Comparison of ENCODE assay signal across 12 cellular contexts in the genomic region with DNA sequence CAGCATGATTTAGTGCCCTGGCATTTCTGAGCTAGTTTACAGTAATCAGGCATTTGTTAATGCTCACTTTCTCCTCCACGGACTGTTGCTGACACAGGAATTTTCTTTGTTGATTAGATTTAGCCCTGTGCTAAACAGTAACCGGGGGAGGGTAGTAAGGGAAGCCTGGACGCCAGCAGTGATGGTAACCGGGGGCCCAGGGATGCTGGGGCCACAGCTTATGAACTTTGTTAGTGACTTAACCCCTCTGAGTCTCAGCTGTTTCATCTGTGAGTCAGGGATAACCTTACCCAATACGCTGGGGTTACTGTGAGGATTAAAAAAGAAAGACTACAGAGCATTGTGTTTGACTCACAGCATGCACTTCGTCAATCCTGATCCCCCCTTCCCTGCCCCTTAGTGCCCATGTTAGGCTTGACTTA. TPM values are rescaled to one million over a fixed set of nuclear protein-coding genes. Genes with fewer than 3 reads are reported as not detected.
DNase-seq lines count a peak whose midpoint lies in the region; ATAC-seq and TF ChIP-seq lines count a peak whose summit lies in the region.
"Had no signal": no experiment of that assay in that cellular context is flagged by ENCODE, and none has a peak within 500 bp of the region (broad histone marks: within the 10 kb centered on the region; RNA-seq: fewer than 3 reads in every experiment).

No MANE protein-coding gene starts in this region.

- TF ChIP-seq CTCF in coronary artery (IDR thresholded peaks at IDR 0.05) (no peak), lung (IDR thresholded peaks at IDR 0.05; ENCODE audit: control extremely low read depth, extremely low read depth) (no peak), uterus (IDR thresholded peaks at IDR 0.05) (no peak)

- DNase-seq in cardiac septum (ENCODE audit: low spot score) (peak; percentile 29), right cardiac atrium (no peak), coronary artery (ENCODE audit: low spot score) (peak; percentile 41), lung (ENCODE audit: low spot score) (no peak), uterus (peak in 1 of 2 donors; percentile 10), COLO829 (ENCODE audit: low spot score) (no peak), NCI-H748 treated with DMSO at 0.1 percent for 48 hours (lab: John Stamatoyannopoulos, UW) (no peak)
- DNase-seq: AML-193, cerebellar nuclear complex, NCI-H1105 treated with DMSO at 0.1 percent for 48 hours, testis had no signal

- ATAC-seq in right cardiac atrium = no peak
- ATAC-seq in lung (ENCODE audit: insufficient read depth, low FRiP score) = peak; percentile 21
- no peak for ATAC-seq in GM21529 (IDR thresholded peaks at IDR 0.05; ENCODE audit: unreplicated experiment)

- H3K9me3 ChIP-seq in right cardiac atrium (ENCODE audit: control insufficient read depth, low read length) (no peaks in the 10 kb centered on the region), lung (ENCODE audit: control insufficient read depth in 2 of 2, insufficient read depth in 1 of 2, low read length in 1 of 2) (no peaks in the 10 kb centered on the region), uterus (no peaks in the 10 kb centered on the region)
- H3K9me3 ChIP-seq: testis had no signal

- no peak overlapping the region for H3K27ac ChIP-seq in right cardiac atrium (ENCODE audit: low read length)
- no peak overlapping the region for H3K27ac ChIP-seq in coronary artery
- no peak overlapping the region for H3K27ac ChIP-seq in lung (ENCODE audit: low read depth in 1 of 2, low read length in 1 of 2)
- peak overlapping the region; percentile 9 to 44 for H3K27ac ChIP-seq in uterus
- H3K27ac ChIP-seq: testis had no signal

- intact Hi-C loops in cardiac septum (cut with DNase I) (no loop called here), right cardiac atrium (cut with DNase I) (no loop called here), uterus (cut with DNase I; ENCODE audit: low total_unique reads) (no loop called here)

- H3K4me1 ChIP-seq in right cardiac atrium (ENCODE audit: control insufficient read depth, insufficient read depth, low read length) (no peaks in the 10 kb centered on the region), lung (ENCODE audit: control insufficient read depth in 2 of 2, insufficient read depth in 2 of 2, low read length in 2 of 2) (peaks cover 0 to 2% of the 10 kb centered on the region in 2 donors), uterus (peaks cover 0 to 3% of the 10 kb centered on the region in 2 donors)
- H3K4me1 ChIP-seq: testis had no signal

- whole genome bisulfite sequencing in right cardiac atrium = 65% methylated on average over 6 of the region's 6 CpGs
- WGBS in lung, 2 donors = 70 to 80% methylated on average over 6 of the region's 6 CpGs

- H3K27me3 ChIP-seq in right cardiac atrium (ENCODE audit: control insufficient read depth, insufficient read depth) (no peaks in the 10 kb centered on the region), lung (ENCODE audit: control insufficient read depth, insufficient read depth) (no peaks in the 10 kb centered on the region), uterus (no peaks in the 10 kb centered on the region)
- H3K27me3 ChIP-seq: testis had no signal

- no peak overlapping the region for H3K4me3 ChIP-seq in right cardiac atrium (ENCODE audit: low read length)
- no peak overlapping the region for H3K4me3 ChIP-seq in coronary artery
- H3K4me3 ChIP-seq in lung = no peak overlapping the region
- no peak overlapping the region for H3K4me3 ChIP-seq in uterus
- H3K4me3 ChIP-seq: testis had no signal

- TF ChIP-seq POLR2A in uterus (IDR thresholded peaks at IDR 0.05) = no peak

- H3K36me3 ChIP-seq in lung (ENCODE audit: control insufficient read depth in 2 of 2, insufficient read depth in 2 of 2, low read length in 2 of 2) (no peaks in the 10 kb centered on the region), uterus (no peaks in the 10 kb centered on the region)

RNA-seq across cellular contexts. Expression of gene KLHL29, which starts 33.5 kb away (rescaled TPM):
- 1.6 TPM for total RNA-seq in cardiac septum
- total RNA-seq in right cardiac atrium = 1 to 10 TPM; 1.9 to 4.0 (median 2.1) TPM
- polyA plus RNA-seq in right cardiac atrium = 1.7 TPM
- total RNA-seq in lung = 10 to 100 TPM in 1 of 2 donors, 1 to 10 TPM in 1; 2.7 to 16.2 TPM
- polyA plus RNA-seq in lung = 1 to 10 TPM; 3.1 to 3.8 TPM
- 10 to 100 TPM in 2 of 4 donors, 1 to 10 TPM in 2; 4.8 to 17.0 (median 10.5) TPM for total RNA-seq in uterus

Comparison
In these comparisons a context has a peak if more than half of its experiments do, and no peak if none do; other contexts are left out.
1. DNase-seq: peak in cardiac septum (single experiment) and coronary artery (single experiment); none in right cardiac atrium (0 of 3), lung (single experiment), COLO829 (single experiment) and NCI-H748 treated with DMSO at 0.1 percent for 48 hours (single experiment).
2. H3K27ac ChIP-seq: peak in uterus (2 of 2); none in right cardiac atrium (single experiment), coronary artery (0 of 2) and lung (0 of 2).